Comparison of ENCODE assay signal across 15 cellular contexts in genomic region chr7:95921543-95921942, GRCh38.
A peak's percentile ranks its signal among the peaks of the same experiment; 100 is the strongest.
DNase-seq lines count a peak whose midpoint lies in the region; ATAC-seq, FAIRE-seq and TF ChIP-seq lines count a peak whose summit lies in the region.
"Had no signal": no experiment of that assay in that cellular context is flagged by ENCODE, and none has a peak within 500 bp of the region (broad histone marks: within the 10 kb centered on the region; RNA-seq: fewer than 3 reads in every experiment).

No MANE protein-coding gene starts in this region.

- peak overlapping the region in 1 of 2 donors; percentile 18 for H3K4me3 Mint-ChIP-seq in activated T-cell treated with anti-CD3 and anti-CD28 coated beads, Interleukin-2, amount 50 U/mL, for 72 hours
- no peak overlapping the region for H3K4me3 Mint-ChIP-seq in astrocyte (ENCODE audit: unreplicated experiment)
- H3K4me3 Mint-ChIP-seq in activated CD8-positive, alpha-beta T cell treated with anti-CD3 and anti-CD28 coated beads, Interleukin-2, amount 10 ng/mL, durations not matched to agents 7 days and 5 days = no peak overlapping the region
- H3K4me3 Mint-ChIP-seq: activated CD4-positive, alpha-beta T cell treated with anti-CD3 and anti-CD28 coated beads, Interleukin-2, amount 10 ng/mL, durations not matched to agents 24 days and 14 days; activated naive CD4-positive, alpha-beta T cell treated with anti-CD3 and anti-CD28 coated beads, Interleukin-2, amount 10 ng/mL, durations not matched to agents 7 days and 5 days had no signal

- no peak overlapping the region for H3K9ac ChIP-seq in astrocyte (ENCODE audit: low read length)

- H3K36me3 ChIP-seq in astrocyte (ENCODE audit: insufficient read depth, low read length) = no peaks in the 10 kb centered on the region
- H3K36me3 ChIP-seq: colonic mucosa had no signal

- H3K9me3 ChIP-seq in astrocyte (ENCODE audit: insufficient read depth, low read depth, low read length) = no peaks in the 10 kb centered on the region
- H3K9me3 ChIP-seq: colonic mucosa had no signal

- POLR2A ChIA-PET in activated CD8-positive, alpha-beta T cell treated with anti-CD3 and anti-CD28 coated beads, Interleukin-2, amount 10 ng/mL, durations not matched to agents 7 days and 5 days (lab: Charles Lee) = interaction anchor here (0.7 kb wide), 1 partner anchor 54 kb away, joined by 3 read pairs; no protein-coding TSS in a partner anchor

- no peak overlapping the region for H2AFZ ChIP-seq in astrocyte (ENCODE audit: low read depth, low read length)

- no peaks in the 10 kb centered on the region for H3K79me2 ChIP-seq in astrocyte (ENCODE audit: insufficient read depth, low read length)

- H3K9me3 Mint-ChIP-seq in activated T-cell treated with anti-CD3 and anti-CD28 coated beads, Interleukin-2, amount 50 U/mL, for 72 hours = no peaks in the 10 kb centered on the region
- H3K9me3 Mint-ChIP-seq in astrocyte (ENCODE audit: unreplicated experiment) = no peaks in the 10 kb centered on the region
- H3K9me3 Mint-ChIP-seq in activated CD8-positive, alpha-beta T cell treated with anti-CD3 and anti-CD28 coated beads, Interleukin-2, amount 10 ng/mL, durations not matched to agents 7 days and 5 days (ENCODE audit: insufficient read depth) = no peaks in the 10 kb centered on the region
- H3K9me3 Mint-ChIP-seq: activated CD4-positive, alpha-beta T cell treated with anti-CD3 and anti-CD28 coated beads, Interleukin-2, amount 10 ng/mL, durations not matched to agents 24 days and 14 days; activated naive CD4-positive, alpha-beta T cell treated with anti-CD3 and anti-CD28 coated beads, Interleukin-2, amount 10 ng/mL, durations not matched to agents 7 days and 5 days had no signal

- CTCF ChIA-PET in activated CD8-positive, alpha-beta T cell treated with anti-CD3 and anti-CD28 coated beads, Interleukin-2, amount 10 ng/mL, durations not matched to agents 7 days and 5 days (lab: Charles Lee) = no interaction called here

- no peak for DNase-seq in activated T-cell treated with anti-CD3 and anti-CD28 coated beads, Interleukin-2, amount 50 U/mL, for 72 hours
- DNase-seq in activated T-cell treated with anti-CD3 and anti-CD28 coated beads for 4 hours = no peak
- DNase-seq in M059J (ENCODE audit: low read depth) = peak; percentile 50
- no peak for DNase-seq in astrocyte (ENCODE audit: low read depth)
- DNase-seq in stromal cell of bone marrow (ENCODE audit: low read depth) = peak; percentile 39
- DNase-seq in NCI-H1436 treated with DMSO at 0.1 percent for 48 hours (lab: John Stamatoyannopoulos, UW) = no peak
- DNase-seq in activated CD8-positive, alpha-beta T cell treated with anti-CD3 and anti-CD28 coated beads, Interleukin-2, amount 10 ng/mL, durations not matched to agents 7 days and 5 days = no peak
- DNase-seq: activated CD4-positive, alpha-beta T cell treated with anti-CD3 and anti-CD28 coated beads, Interleukin-2, amount 10 ng/mL, durations not matched to agents 24 days and 14 days; activated naive CD4-positive, alpha-beta T cell treated with anti-CD3 and anti-CD28 coated beads, Interleukin-2, amount 10 ng/mL, durations not matched to agents 7 days and 5 days; colonic mucosa; left cardiac atrium; NCI-H526; OCI-M1 had no signal

- H3K27ac ChIP-seq in astrocyte (ENCODE audit: low read depth, low read length) = no peak overlapping the region
- H3K27ac ChIP-seq: colonic mucosa had no signal

- no peaks in the 10 kb centered on the region for H3K27me3 ChIP-seq in astrocyte (ENCODE audit: insufficient read depth, low read length)
- H3K27me3 ChIP-seq: colonic mucosa had no signal

- H3K27ac Mint-ChIP-seq in activated T-cell treated with anti-CD3 and anti-CD28 coated beads, Interleukin-2, amount 50 U/mL, for 72 hours = no peak overlapping the region
- no peak overlapping the region for H3K27ac Mint-ChIP-seq in astrocyte (ENCODE audit: unreplicated experiment)
- no peak overlapping the region for H3K27ac Mint-ChIP-seq in activated CD8-positive, alpha-beta T cell treated with anti-CD3 and anti-CD28 coated beads, Interleukin-2, amount 10 ng/mL, durations not matched to agents 7 days and 5 days
- H3K27ac Mint-ChIP-seq: activated CD4-positive, alpha-beta T cell treated with anti-CD3 and anti-CD28 coated beads, Interleukin-2, amount 10 ng/mL, durations not matched to agents 24 days and 14 days; activated naive CD4-positive, alpha-beta T cell treated with anti-CD3 and anti-CD28 coated beads, Interleukin-2, amount 10 ng/mL, durations not matched to agents 7 days and 5 days had no signal

- peak; percentile 73 for FAIRE-seq in astrocyte (lab: Jason Lieb, UNC)

- ATAC-seq in activated T-cell treated with anti-CD3 and anti-CD28 coated beads, Interleukin-2, amount 50 U/mL, for 72 hours (replicated peaks in 1 of 2) = peak; percentile 62 to 93
- ATAC-seq in activated CD8-positive, alpha-beta T cell treated with anti-CD3 and anti-CD28 coated beads, Interleukin-2, amount 10 ng/mL, durations not matched to agents 7 days and 5 days = no peak
- no peak for ATAC-seq in HG02973 (IDR thresholded peaks at IDR 0.05; ENCODE audit: unreplicated experiment)
- ATAC-seq: K562, left cardiac atrium had no signal

- H3K4me1 Mint-ChIP-seq in activated T-cell treated with anti-CD3 and anti-CD28 coated beads, Interleukin-2, amount 50 U/mL, for 72 hours (ENCODE audit: low read depth) = no peaks in the 10 kb centered on the region
- H3K4me1 Mint-ChIP-seq in astrocyte (ENCODE audit: low read depth, unreplicated experiment) = peaks cover 2% of the 10 kb centered on the region
- no peaks in the 10 kb centered on the region for H3K4me1 Mint-ChIP-seq in activated CD8-positive, alpha-beta T cell treated with anti-CD3 and anti-CD28 coated beads, Interleukin-2, amount 10 ng/mL, durations not matched to agents 7 days and 5 days (ENCODE audit: low read depth)
- H3K4me1 Mint-ChIP-seq: activated naive CD4-positive, alpha-beta T cell treated with anti-CD3 and anti-CD28 coated beads, Interleukin-2, amount 10 ng/mL, durations not matched to agents 7 days and 5 days had no signal

- no peak overlapping the region for H3K4me3 ChIP-seq in astrocyte (ENCODE audit: insufficient read depth, low read depth, low read length)
- H3K4me3 ChIP-seq: colonic mucosa, K562 had no signal

- peaks cover 24% of the 10 kb centered on the region for H3K27me3 Mint-ChIP-seq in activated T-cell treated with anti-CD3 and anti-CD28 coated beads, Interleukin-2, amount 50 U/mL, for 72 hours (ENCODE audit: low read depth)
- no peaks in the 10 kb centered on the region for H3K27me3 Mint-ChIP-seq in astrocyte (ENCODE audit: low read depth, unreplicated experiment)
- peaks cover 12% of the 10 kb centered on the region for H3K27me3 Mint-ChIP-seq in activated CD8-positive, alpha-beta T cell treated with anti-CD3 and anti-CD28 coated beads, Interleukin-2, amount 10 ng/mL, durations not matched to agents 7 days and 5 days (ENCODE audit: low read depth)

- no peaks in the 10 kb centered on the region for H3K36me3 Mint-ChIP-seq in activated T-cell treated with anti-CD3 and anti-CD28 coated beads, Interleukin-2, amount 50 U/mL, for 72 hours (ENCODE audit: insufficient read depth in 2 of 2)
- H3K36me3 Mint-ChIP-seq in astrocyte (ENCODE audit: low read depth, unreplicated experiment) = no peaks in the 10 kb centered on the region
- H3K36me3 Mint-ChIP-seq in activated CD8-positive, alpha-beta T cell treated with anti-CD3 and anti-CD28 coated beads, Interleukin-2, amount 10 ng/mL, durations not matched to agents 7 days and 5 days (ENCODE audit: low read depth) = no peaks in the 10 kb centered on the region
- H3K36me3 Mint-ChIP-seq: activated naive CD4-positive, alpha-beta T cell treated with anti-CD3 and anti-CD28 coated beads, Interleukin-2, amount 10 ng/mL, durations not matched to agents 7 days and 5 days had no signal

- TF ChIP-seq CTCF in astrocyte (IDR thresholded peaks at IDR 0.05; ENCODE audit: insufficient read depth, low read depth, low read length) = no peak

- no peak overlapping the region for H3K4me2 ChIP-seq in astrocyte (ENCODE audit: low read length)

- H3K4me1 ChIP-seq in astrocyte (ENCODE audit: insufficient read depth, low read length) = no peaks in the 10 kb centered on the region
- H3K4me1 ChIP-seq: colonic mucosa had no signal

- no peaks in the 10 kb centered on the region for H4K20me1 ChIP-seq in astrocyte (ENCODE audit: insufficient read depth, low read length)

Comparison
In these comparisons a context has a peak if more than half of its experiments do, and no peak if none do; other contexts are left out.
1. ATAC-seq: peak in activated T-cell treated with anti-CD3 and anti-CD28 coated beads, Interleukin-2, amount 50 U/mL, for 72 hours (2 of 2); none in activated CD8-positive, alpha-beta T cell treated with anti-CD3 and anti-CD28 coated beads, Interleukin-2, amount 10 ng/mL, durations not matched to agents 7 days and 5 days (single experiment) and HG02973 (single experiment).
2. DNase-seq: peak in M059J (single experiment) and stromal cell of bone marrow (single experiment); none in activated T-cell treated with anti-CD3 and anti-CD28 coated beads, Interleukin-2, amount 50 U/mL, for 72 hours (0 of 2), activated T-cell treated with anti-CD3 and anti-CD28 coated beads for 4 hours (single experiment), astrocyte (single experiment), NCI-H1436 treated with DMSO at 0.1 percent for 48 hours (single experiment) and activated CD8-positive, alpha-beta T cell treated with anti-CD3 and anti-CD28 coated beads, Interleukin-2, amount 10 ng/mL, durations not matched to agents 7 days and 5 days (single experiment).